8 cellular contexts compared by ENCODE assay signal in genomic region chr5:65624025-65624569, GRCh38. TPM values are rescaled to one million over a fixed set of nuclear protein-coding genes. Genes with fewer than 3 reads are reported as not detected.
A peak's percentile ranks its signal among the peaks of the same experiment; 100 is the strongest.
DNase-seq lines count a peak whose midpoint lies in the region; TF ChIP-seq lines count a peak whose summit lies in the region.

TSS of gene TRIM23 (minus strand) at chr5:65624333. CDS start at chr5:65624274, 59 bp downstream.

- no peaks in the 10 kb centered on the region for H3K27me3 ChIP-seq in HAP-1 (ENCODE audit: low read depth)
- H3K27me3 ChIP-seq in MG63: no peaks in the 10 kb centered on the region
- no peaks in the 10 kb centered on the region for H3K27me3 ChIP-seq in neuron (ENCODE audit: insufficient read depth, low read length)

- H3K36me3 ChIP-seq in HAP-1 (replicated peaks): no peaks in the 10 kb centered on the region
- H3K36me3 ChIP-seq in MG63: peaks cover 4% of the 10 kb centered on the region
- H3K36me3 ChIP-seq in neuron (ENCODE audit: insufficient read depth, low read length): peaks cover under 1% of the 10 kb centered on the region

- TF ChIP-seq CTCF in foreskin fibroblast (IDR thresholded peaks at IDR 0.05; ENCODE audit: low read depth, low read length): no peak

- peak within 1 kb of the TSS; percentile 66 for H2AFZ ChIP-seq in neuron (ENCODE audit: low read depth, low read length)

- in situ Hi-C loops in G401 (cut with HindIII; ENCODE audit: low sequenced_read_pairs): no loop called here
- in situ Hi-C loops in HAP-1 (cut with MboI; ENCODE audit: low sequenced_read_pairs): no loop called here

- H3K4me1 ChIP-seq in HAP-1 (peaks cover 15% of the 10 kb centered on the region), neuron (ENCODE audit: insufficient read depth, low read length) (peaks cover 21% of the 10 kb centered on the region)

- peak within 1 kb of the TSS; percentile 70 for H3K4me3 ChIP-seq in HAP-1
- peak within 1 kb of the TSS; percentile 86 for H3K4me3 ChIP-seq in MG63
- peak within 1 kb of the TSS; percentile 93 to 96 for H3K4me3 ChIP-seq in foreskin fibroblast (ENCODE audit: low read depth in 1 of 2, low read length in 2 of 2)
- H3K4me3 ChIP-seq in neuron (ENCODE audit: low read length): peak within 1 kb of the TSS; percentile 81

- no peaks in the 10 kb centered on the region for H3K9me3 ChIP-seq in HAP-1
- no peaks in the 10 kb centered on the region for H3K9me3 ChIP-seq in MG63
- H3K9me3 ChIP-seq in neuron (ENCODE audit: low read length): no peaks in the 10 kb centered on the region

- peak; percentile 94 for DNase-seq in G401 (ENCODE audit: low spot score)
- DNase-seq in HAP-1 (ENCODE audit: low spot score in 2 of 2): peak; percentile 90 to 91
- DNase-seq in MG63: peak; percentile 93
- DNase-seq in SHP77 (lab: John Stamatoyannopoulos, UW): peak; percentile 90 to 91
- peak; percentile 98 for DNase-seq in activated effector memory CD4-positive, alpha-beta T cell treated with anti-CD3 and anti-CD28 coated beads, Interleukin-2, amount 50 U/mL, for 16 hours
- DNase-seq in foreskin fibroblast: peak; percentile 92 to 97
- DNase-seq in stromal cell of bone marrow (ENCODE audit: low read depth): peak; percentile 92

RNA-seq across cellular contexts. Expression of gene TRIM23, which starts in this region (rescaled TPM):
- total RNA-seq in G401 (2014; rRNA removed; shearing (Covaris generic)): 9.4 and 16.0 TPM in 2 replicates
- 4.3 and 17.9 TPM in 2 replicates for total RNA-seq in MG63 (2014; rRNA removed; shearing (Covaris generic); ENCODE audit: low replicate concordance)

Comparison
In these comparisons a context has a peak if more than half of its experiments do, and no peak if none do; other contexts are left out.
1. Peak in every context shown above with its lines: DNase-seq and H3K4me3 ChIP-seq.